Comparison of ENCODE assay signal across 17 cellular contexts in genomic region chr11:80586464-80586863, GRCh38.
"Had no signal": no experiment of that assay in that cellular context is flagged by ENCODE, and none has a peak within 500 bp of the region (broad histone marks: within the 10 kb centered on the region; RNA-seq: fewer than 3 reads in every experiment).

No MANE protein-coding gene starts in this region.

- H3K27me3 ChIP-seq: colonic mucosa, esophagus squamous epithelium, sigmoid colon, spleen, suprapubic skin, upper lobe of left lung had no signal

- H3K27ac ChIP-seq: colonic mucosa, esophagus squamous epithelium, lower lobe of right lung, psoas muscle, sigmoid colon, spleen, suprapubic skin, upper lobe of left lung had no signal

- H3K36me3 ChIP-seq: colonic mucosa, esophagus squamous epithelium, lower lobe of right lung, sigmoid colon, spleen, suprapubic skin, upper lobe of left lung had no signal

- H3K4me3 ChIP-seq: colonic mucosa, esophagus squamous epithelium, lower lobe of right lung, psoas muscle, sigmoid colon, spleen, suprapubic skin, upper lobe of left lung had no signal

- H3K4me1 ChIP-seq: colonic mucosa, esophagus squamous epithelium, lower lobe of right lung, psoas muscle, sigmoid colon, spleen, suprapubic skin, upper lobe of left lung had no signal

- H3K9me3 ChIP-seq: colonic mucosa, lower lobe of right lung, psoas muscle, sigmoid colon, spleen, suprapubic skin, upper lobe of left lung had no signal

- ATAC-seq: activated CD8-positive, alpha-beta memory T cell treated with anti-CD3 and anti-CD28 coated beads, Interleukin-2, amount 10 ng/mL, durations not matched to agents 7 days and 5 days; activated naive CD8-positive, alpha-beta T cell treated with anti-CD3 and anti-CD28 coated beads, Interleukin-2, amount 50 U/mL, for 24 hours; lower lobe of right lung; psoas muscle had no signal

- DNase-seq: activated CD4-positive, alpha-beta memory T cell treated with anti-CD3 and anti-CD28 coated beads for 36 hours; activated CD8-positive, alpha-beta memory T cell treated with anti-CD3 and anti-CD28 coated beads, Interleukin-2, amount 10 ng/mL, durations not matched to agents 7 days and 5 days; activated naive CD4-positive, alpha-beta T cell treated with anti-CD3 and anti-CD28 coated beads for 36 hours; activated naive CD8-positive, alpha-beta T cell treated with anti-CD3 and anti-CD28 coated beads, Interleukin-2, amount 50 U/mL, for 24 hours; activated T-cell treated with anti-CD3 and anti-CD28 coated beads, Interleukin-2, amount 50 U/mL, for 1 hour; central memory CD4-positive, alpha-beta T cell; colonic mucosa; esophagus squamous epithelium; foreskin fibroblast; glutamatergic neuron; hypothalamus; lower lobe of right lung; psoas muscle; sigmoid colon; spleen; upper lobe of left lung had no signal
